21 cellular contexts compared by ENCODE assay signal in the genomic region with DNA sequence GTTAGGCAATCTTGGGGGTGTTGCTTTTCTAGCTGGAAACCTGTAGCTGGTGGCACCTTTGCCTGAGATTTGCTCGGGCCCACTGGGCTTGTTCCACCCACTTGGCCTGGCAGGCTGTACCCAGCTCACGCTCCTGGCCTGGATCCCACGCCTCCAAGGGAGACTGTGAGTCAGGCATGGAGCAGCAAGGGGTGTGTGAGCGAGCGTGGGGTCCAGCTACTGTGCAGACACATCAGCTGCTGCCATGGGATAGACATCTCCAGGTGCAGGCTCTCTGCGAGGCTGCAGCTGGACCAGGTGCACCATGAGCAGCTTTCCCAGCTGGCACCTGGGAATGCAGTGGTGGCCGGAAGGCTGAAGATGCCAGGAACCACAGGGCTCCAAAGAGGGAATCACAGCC. TPM values are rescaled to one million over a fixed set of nuclear protein-coding genes. Genes with fewer than 3 reads are reported as not detected.
DNase-seq lines count a peak whose midpoint lies in the region; ATAC-seq and TF ChIP-seq lines count a peak whose summit lies in the region.
"Had no signal": no experiment of that assay in that cellular context is flagged by ENCODE, and none has a peak within 500 bp of the region (broad histone marks: within the 10 kb centered on the region; RNA-seq: fewer than 3 reads in every experiment).

No MANE protein-coding gene starts in this region.

- peaks cover 3% of the 10 kb centered on the region for H3K9me3 Mint-ChIP-seq in activated CD8-positive, alpha-beta T cell treated with anti-CD3 and anti-CD28 coated beads, Interleukin-2, amount 10 ng/mL, durations not matched to agents 7 days and 5 days (ENCODE audit: insufficient read depth)
- H3K9me3 Mint-ChIP-seq: activated T-cell treated with anti-CD3 and anti-CD28 coated beads, Interleukin-2, amount 50 U/mL, for 4 hours had no signal

- H3K27ac Mint-ChIP-seq in activated CD8-positive, alpha-beta T cell treated with anti-CD3 and anti-CD28 coated beads, Interleukin-2, amount 10 ng/mL, durations not matched to agents 7 days and 5 days: no peak overlapping the region
- H3K27ac Mint-ChIP-seq: stimulated activated naive CD8-positive, alpha-beta T cell treated with anti-CD3 and anti-CD28 coated beads, Interleukin-15, Interleukin-2, amounts not matched to agents 100 ng/mL and 50 ng/mL, for 24 hours had no signal

- no peaks in the 10 kb centered on the region for H3K27me3 ChIP-seq in heart left ventricle
- no peaks in the 10 kb centered on the region for H3K27me3 ChIP-seq in psoas muscle (ENCODE audit: insufficient read depth in 3 of 3, low read length in 2 of 3)
- H3K27me3 ChIP-seq: hepatocyte had no signal

- TF ChIP-seq CTCF in heart left ventricle (IDR thresholded peaks at IDR 0.05): no peak
- no peak for TF ChIP-seq CTCF in psoas muscle (IDR thresholded peaks at IDR 0.05)

- H3K4me1 ChIP-seq in heart left ventricle: peaks cover 0 to 31% (median 12%) of the 10 kb centered on the region in 12 donors
- peaks cover 22% of the 10 kb centered on the region for H3K4me1 ChIP-seq in psoas muscle

- H3K27ac ChIP-seq in heart left ventricle (no peak overlapping the region), psoas muscle (no peak overlapping the region)
- H3K27ac ChIP-seq: hepatocyte, HL-60 had no signal

- DNase-seq in COLO668 (lab: John Stamatoyannopoulos, UW; ENCODE audit: unreplicated experiment) (peak; percentile 18), SHP77 (lab: John Stamatoyannopoulos, UW) (peak; percentile 46 to 61), heart left ventricle (peak; percentile 27 to 71 (median 67)), psoas muscle (peak; percentile 47 to 79), AML-193 (lab: John Stamatoyannopoulos, UW) (no peak), NCI-H146 (lab: John Stamatoyannopoulos, UW) (no peak)
- no peak for DNase-seq in activated CD8-positive, alpha-beta T cell treated with anti-CD3 and anti-CD28 coated beads, Interleukin-2, amount 10 ng/mL, durations not matched to agents 7 days and 5 days
- DNase-seq: ACHN; activated naive CD4-positive, alpha-beta T cell treated with Interleukin-2 at 50 U/mL for 16 hours; activated T-cell treated with anti-CD3 and anti-CD28 coated beads, Interleukin-2, amount 50 U/mL, for 4 hours; cortex of kidney; IMR-90; NCI-H1436 treated with DMSO at 0.1 percent for 48 hours; NCI-H526 treated with DMSO at 0.1 percent for 48 hours; stimulated activated CD4-positive, alpha-beta T cell treated with anti-CD3 and anti-CD28 coated beads, Interleukin-4, amount 100 ng/mL, for 24 hours; trophoblast cell had no signal

- H3K36me3 Mint-ChIP-seq in activated CD8-positive, alpha-beta T cell treated with anti-CD3 and anti-CD28 coated beads, Interleukin-2, amount 10 ng/mL, durations not matched to agents 7 days and 5 days (ENCODE audit: low read depth): peaks cover 7% of the 10 kb centered on the region

- ATAC-seq in heart left ventricle (peak; percentile 68 to 87 (median 80)), psoas muscle (peak; percentile 73 to 92 (median 86)), GM19467 (IDR thresholded peaks at IDR 0.05; ENCODE audit: unreplicated experiment) (no peak)
- no peak for ATAC-seq in activated CD8-positive, alpha-beta T cell treated with anti-CD3 and anti-CD28 coated beads, Interleukin-2, amount 10 ng/mL, durations not matched to agents 7 days and 5 days
- ATAC-seq: activated CD4-positive, CD25-positive, alpha-beta regulatory T cell treated with anti-CD3 and anti-CD28 coated beads, Interleukin-2, amount 50 U/mL, for 24 hours; activated T-cell treated with anti-CD3 and anti-CD28 coated beads, Interleukin-2, amount 50 U/mL, for 4 hours had no signal

- no peaks in the 10 kb centered on the region for H3K27me3 Mint-ChIP-seq in activated CD8-positive, alpha-beta T cell treated with anti-CD3 and anti-CD28 coated beads, Interleukin-2, amount 10 ng/mL, durations not matched to agents 7 days and 5 days (ENCODE audit: low read depth)
- H3K27me3 Mint-ChIP-seq: stimulated activated naive CD8-positive, alpha-beta T cell treated with anti-CD3 and anti-CD28 coated beads, Interleukin-15, Interleukin-2, amounts not matched to agents 100 ng/mL and 50 ng/mL, for 24 hours had no signal

- POLR2A ChIA-PET in activated CD8-positive, alpha-beta T cell treated with anti-CD3 and anti-CD28 coated beads, Interleukin-2, amount 10 ng/mL, durations not matched to agents 7 days and 5 days (lab: Charles Lee): interaction anchor here (0.6 kb wide), 1 partner anchor 92 kb away, joined by 3 read pairs; no protein-coding TSS in a partner anchor

- H3K4me3 Mint-ChIP-seq in activated CD8-positive, alpha-beta T cell treated with anti-CD3 and anti-CD28 coated beads, Interleukin-2, amount 10 ng/mL, durations not matched to agents 7 days and 5 days: no peak overlapping the region
- H3K4me3 Mint-ChIP-seq: activated T-cell treated with anti-CD3 and anti-CD28 coated beads, Interleukin-2, amount 50 U/mL, for 4 hours; stimulated activated naive CD8-positive, alpha-beta T cell treated with anti-CD3 and anti-CD28 coated beads, Interleukin-15, Interleukin-2, amounts not matched to agents 100 ng/mL and 50 ng/mL, for 24 hours had no signal

- H3K4me1 Mint-ChIP-seq in activated CD8-positive, alpha-beta T cell treated with anti-CD3 and anti-CD28 coated beads, Interleukin-2, amount 10 ng/mL, durations not matched to agents 7 days and 5 days (ENCODE audit: low read depth): no peaks in the 10 kb centered on the region

- no peak for TF ChIP-seq POLR2A in heart left ventricle (IDR thresholded peaks at IDR 0.05)

- intact Hi-C loops in heart left ventricle (cut with DNase I): no loop called here
- intact Hi-C loops in psoas muscle (cut with DNase I): no loop called here

- CTCF ChIA-PET in activated CD8-positive, alpha-beta T cell treated with anti-CD3 and anti-CD28 coated beads, Interleukin-2, amount 10 ng/mL, durations not matched to agents 7 days and 5 days (lab: Charles Lee): interaction anchor here (1.2 kb wide), 1 partner anchor 21 kb away, joined by 4 read pairs; no protein-coding TSS in a partner anchor

- 75 to 88% (median 77%) methylated on average over 4 to 7 of the region's 7 CpGs for WGBS in heart left ventricle, 4 donors
- 42 to 68% (median 44%) methylated on average over 7 of the region's 7 CpGs for WGBS in psoas muscle, 3 donors

- H3K9me3 ChIP-seq in heart left ventricle (peaks cover 0 to 6% (median 0%) of the 10 kb centered on the region in 12 donors), psoas muscle (no peaks in the 10 kb centered on the region)

- peaks cover 0 to 42% (median 21%) of the 10 kb centered on the region in 9 donors for H3K36me3 ChIP-seq in heart left ventricle
- H3K36me3 ChIP-seq in psoas muscle (ENCODE audit: insufficient read depth in 1 of 2, low read depth in 1 of 2): peaks cover 0 to 21% of the 10 kb centered on the region in 2 donors

- H3K4me3 ChIP-seq in heart left ventricle (no peak overlapping the region), psoas muscle (no peak overlapping the region)
- H3K4me3 ChIP-seq: hepatocyte had no signal

RNA-seq across cellular contexts. Expression of a gene that starts 36.0 kb away (rescaled TPM):
- total RNA-seq in heart left ventricle (10 to 100 TPM; 16.2 to 62.1 (median 36.5) TPM), psoas muscle (10 to 100 TPM; 31.7 to 79.6 (median 44.8) TPM)
- polyA plus RNA-seq in heart left ventricle (1 to 10 TPM; 5.6 to 7.5 TPM), psoas muscle (10 to 100 TPM in 2 of 3 donors, 1 to 10 TPM in 1; 4.9 to 26.1 (median 13.7) TPM)
- 1 to 10 TPM; 2.6 to 3.0 TPM for total RNA-seq in activated CD8-positive, alpha-beta T cell treated with anti-CD3 and anti-CD28 coated beads, Interleukin-2, amount 10 ng/mL, durations not matched to agents 7 days and 5 days

Comparison
In these comparisons a context has a peak if more than half of its experiments do, and no peak if none do; other contexts are left out.
1. DNase-seq: peak in COLO668 (single experiment), SHP77 (2 of 2), heart left ventricle (5 of 5) and psoas muscle (2 of 2); none in AML-193 (0 of 2), NCI-H146 (single experiment) and activated CD8-positive, alpha-beta T cell treated with anti-CD3 and anti-CD28 coated beads, Interleukin-2, amount 10 ng/mL, durations not matched to agents 7 days and 5 days (single experiment).
2. ATAC-seq: peak in heart left ventricle (4 of 4) and psoas muscle (4 of 4); none in GM19467 (single experiment) and activated CD8-positive, alpha-beta T cell treated with anti-CD3 and anti-CD28 coated beads, Interleukin-2, amount 10 ng/mL, durations not matched to agents 7 days and 5 days (single experiment).
3. RNA of a gene that starts 36.0 kb away (total RNA-seq): 31.7 to 79.6 TPM in psoas muscle and 16.2 to 62.1 TPM in heart left ventricle; 2.6 to 3.0 TPM in activated CD8-positive, alpha-beta T cell treated with anti-CD3 and anti-CD28 coated beads, Interleukin-2, amount 10 ng/mL, durations not matched to agents 7 days and 5 days; every median in the first group is over 4 times any median in the second.